ENCODE assay signal across 9 cellular contexts in genomic region chr3:64655160-64655559, GRCh38.
"Had no signal": no experiment of that assay in that cellular context is flagged by ENCODE, and none has a peak within 500 bp of the region (broad histone marks: within the 10 kb centered on the region; RNA-seq: fewer than 3 reads in every experiment).

No MANE protein-coding gene starts in this region.

- H3K36me3 ChIP-seq: HAP-1 had no signal

- DNase-seq: H7, HFFc6, IMR-90, KG1 had no signal

- H3K27ac Mint-ChIP-seq: GM23338, HFFc6 had no signal

- H3K9me3 ChIP-seq: HAP-1 had no signal

- H3K4me3 Mint-ChIP-seq: GM23338, HFFc6 had no signal

- H3K9me3 Mint-ChIP-seq: GM23338, HFFc6 had no signal

- H3K4me2 ChIP-seq: GM23338 had no signal

- H3K4me3 ChIP-seq: GM23338, HAP-1, K562 had no signal

- ATAC-seq: GM23338, HCT116, K562 had no signal

- H3K27ac ChIP-seq: HL-60 had no signal
